Comparison of ENCODE assay signal across 1 cellular context in the genomic region with DNA sequence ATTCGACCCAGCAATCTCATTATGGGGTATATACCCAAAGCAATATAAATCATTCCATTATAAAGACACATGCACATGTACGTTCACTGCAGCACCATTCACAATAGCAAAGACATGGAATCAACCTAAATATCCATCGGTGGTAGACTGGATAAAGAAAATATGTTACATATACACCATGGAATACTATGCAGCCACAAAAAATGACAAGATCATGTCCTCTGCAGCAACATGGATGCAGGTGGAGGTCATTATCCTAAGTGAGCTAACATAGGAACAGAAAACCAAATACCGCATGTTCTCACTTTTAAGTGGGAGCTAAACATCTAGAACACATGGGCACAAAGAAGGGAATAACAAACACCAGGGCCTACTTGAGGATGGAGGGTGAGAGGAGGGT.
TF ChIP-seq lines count a peak whose summit lies in the region.

No MANE protein-coding gene starts in this region.

TF ChIP-seq in K562, 482 proteins besides CTCF, POLR2A, EP300 and RAD21:
- TF ChIP-seq KLF16 (IDR thresholded peaks at IDR 0.05): no peak
- TF ChIP-seq DMBX1 (CRISPR knock-in tag; IDR thresholded peaks at IDR 0.05; ENCODE audit: borderline replicate concordance): no peak
- TF ChIP-seq SMAD2 (IDR thresholded peaks at IDR 0.05; ENCODE audit: low read depth, low read length): no peak
- peak; percentile 36 for TF ChIP-seq RBM25 (IDR thresholded peaks at IDR 0.05; ENCODE audit: low read depth, low read length, severe bottlenecking)
- no peak for TF ChIP-seq ZNF384 (IDR thresholded peaks at IDR 0.05; ENCODE audit: low read depth, low read length)
- peak; percentile 75 for TF ChIP-seq ZNF146 (CRISPR knock-in tag; IDR thresholded peaks at IDR 0.05; ENCODE audit: unreplicated experiment)
